Comparison of ENCODE assay signal across 9 cellular contexts in genomic region chr6:125904871-125905270, GRCh38. TPM values are rescaled to one million over a fixed set of nuclear protein-coding genes. Genes with fewer than 3 reads are reported as not detected.
DNase-seq lines count a peak whose midpoint lies in the region; ATAC-seq, FAIRE-seq and TF ChIP-seq lines count a peak whose summit lies in the region.
"Had no signal": no experiment of that assay in that cellular context is flagged by ENCODE, and none has a peak within 500 bp of the region (broad histone marks: within the 10 kb centered on the region; RNA-seq: fewer than 3 reads in every experiment).

No MANE protein-coding gene starts in this region.

- H3K4me1 Mint-ChIP-seq in activated CD8-positive, alpha-beta T cell treated with anti-CD3 and anti-CD28 coated beads for 36 hours (ENCODE audit: low read depth): peaks cover 27% of the 10 kb centered on the region

- ATAC-seq in GM19023 (IDR thresholded peaks at IDR 0.05; ENCODE audit: unreplicated experiment) (peak; percentile 76), HG03135 (IDR thresholded peaks at IDR 0.05; ENCODE audit: unreplicated experiment) (peak; percentile 65)
- ATAC-seq in activated CD8-positive, alpha-beta T cell treated with anti-CD3 and anti-CD28 coated beads for 36 hours: peak; percentile 90

- TF ChIP-seq EP300 in suprapubic skin (IDR thresholded peaks at IDR 0.05): no peak

- no peak for FAIRE-seq in GM19239 (lab: Jason Lieb, UNC)

- no peaks in the 10 kb centered on the region for H3K27me3 ChIP-seq in suprapubic skin
- no peaks in the 10 kb centered on the region for H3K27me3 ChIP-seq in uterus

- CTCF ChIA-PET in activated CD8-positive, alpha-beta T cell treated with anti-CD3 and anti-CD28 coated beads for 36 hours (lab: Charles Lee): interaction anchor here (0.9 to 4.3 kb wide), 8 partner anchors 13 to 124 kb away, joined by 3 to 37 read pairs (median 7); partner anchors contain the start of gene HINT3

- no peaks in the 10 kb centered on the region for H3K9me3 Mint-ChIP-seq in activated CD8-positive, alpha-beta T cell treated with anti-CD3 and anti-CD28 coated beads for 36 hours

- H3K36me3 Mint-ChIP-seq in activated CD8-positive, alpha-beta T cell treated with anti-CD3 and anti-CD28 coated beads for 36 hours (ENCODE audit: low read depth): peaks cover 22% of the 10 kb centered on the region

- no peak for TF ChIP-seq POLR2A in suprapubic skin (IDR thresholded peaks at IDR 0.05)
- TF ChIP-seq POLR2A in uterus (IDR thresholded peaks at IDR 0.05): no peak

- POLR2A ChIA-PET in activated CD8-positive, alpha-beta T cell treated with anti-CD3 and anti-CD28 coated beads for 36 hours (lab: Charles Lee): interaction anchor here (0.7 to 1.4 kb wide), 3 partner anchors 10 to 124 kb away, joined by 3 read pairs; no protein-coding TSS in a partner anchor

- H3K27ac ChIP-seq in suprapubic skin: no peak overlapping the region
- H3K27ac ChIP-seq in uterus: no peak overlapping the region
- H3K27ac ChIP-seq: KMS-11 had no signal

- H3K4me1 ChIP-seq in suprapubic skin: no peaks in the 10 kb centered on the region
- H3K4me1 ChIP-seq in uterus: no peaks in the 10 kb centered on the region

- H3K36me3 ChIP-seq in suprapubic skin (peaks cover 35% of the 10 kb centered on the region), uterus (no peaks in the 10 kb centered on the region)

- peak; percentile 84 for DNase-seq in activated CD8-positive, alpha-beta T cell treated with anti-CD3 and anti-CD28 coated beads for 36 hours
- DNase-seq in non-pigmented ciliary epithelial cell (ENCODE audit: low read depth) (peak; percentile 45), NCI-H345 (lab: John Stamatoyannopoulos, UW) (no peak), suprapubic skin (ENCODE audit: low spot score in 2 of 2) (no peak), GM19239 (ENCODE audit: insufficient read length, low spot score) (no peak), uterus (no peak)

- H3K9me3 ChIP-seq in suprapubic skin (no peaks in the 10 kb centered on the region), uterus (no peaks in the 10 kb centered on the region)

- H3K27me3 Mint-ChIP-seq in activated CD8-positive, alpha-beta T cell treated with anti-CD3 and anti-CD28 coated beads for 36 hours: no peaks in the 10 kb centered on the region

- no peak overlapping the region for H3K4me3 ChIP-seq in suprapubic skin
- H3K4me3 ChIP-seq in uterus: no peak overlapping the region

- no peak for TF ChIP-seq CTCF in activated CD8-positive, alpha-beta T cell treated with anti-CD3 and anti-CD28 coated beads for 36 hours (IDR thresholded peaks at IDR 0.05)
- TF ChIP-seq CTCF in suprapubic skin (IDR thresholded peaks at IDR 0.05) (no peak), uterus (IDR thresholded peaks at IDR 0.05) (no peak)

- H3K27ac Mint-ChIP-seq in activated CD8-positive, alpha-beta T cell treated with anti-CD3 and anti-CD28 coated beads for 36 hours: peak overlapping the region; percentile 69

- H3K4me3 Mint-ChIP-seq in activated CD8-positive, alpha-beta T cell treated with anti-CD3 and anti-CD28 coated beads for 36 hours: no peak overlapping the region

- intact Hi-C loops in activated CD8-positive, alpha-beta T cell treated with anti-CD3 and anti-CD28 coated beads for 36 hours (cut with micrococcal nuclease): no loop called here
- intact Hi-C loops in uterus (cut with DNase I; ENCODE audit: low total_unique reads): no loop called here

- 64% methylated on average over 3 of the region's 3 CpGs for WGBS in suprapubic skin

RNA-seq across cellular contexts. Expression of gene HINT3, which starts 51.7 kb away (rescaled TPM):
- 1 to 10 TPM; 8.5 to 8.6 TPM for total RNA-seq in activated CD8-positive, alpha-beta T cell treated with anti-CD3 and anti-CD28 coated beads for 36 hours
- total RNA-seq in suprapubic skin (10 to 100 TPM; 12.5 to 27.0 (median 16.6) TPM), uterus (10 to 100 TPM; 13.1 to 49.3 (median 23.1) TPM)

Comparison
In these comparisons a context has a peak if more than half of its experiments do, and no peak if none do; other contexts are left out.
1. DNase-seq: peak in activated CD8-positive, alpha-beta T cell treated with anti-CD3 and anti-CD28 coated beads for 36 hours (single experiment) and non-pigmented ciliary epithelial cell (single experiment); none in NCI-H345 (single experiment), suprapubic skin (0 of 2), GM19239 (single experiment) and uterus (0 of 2).
2. Peak in every context shown above with its lines, with median percentiles within 50 percentile points of each other: ATAC-seq.